30 cellular contexts compared by ENCODE assay signal in the genomic region with DNA sequence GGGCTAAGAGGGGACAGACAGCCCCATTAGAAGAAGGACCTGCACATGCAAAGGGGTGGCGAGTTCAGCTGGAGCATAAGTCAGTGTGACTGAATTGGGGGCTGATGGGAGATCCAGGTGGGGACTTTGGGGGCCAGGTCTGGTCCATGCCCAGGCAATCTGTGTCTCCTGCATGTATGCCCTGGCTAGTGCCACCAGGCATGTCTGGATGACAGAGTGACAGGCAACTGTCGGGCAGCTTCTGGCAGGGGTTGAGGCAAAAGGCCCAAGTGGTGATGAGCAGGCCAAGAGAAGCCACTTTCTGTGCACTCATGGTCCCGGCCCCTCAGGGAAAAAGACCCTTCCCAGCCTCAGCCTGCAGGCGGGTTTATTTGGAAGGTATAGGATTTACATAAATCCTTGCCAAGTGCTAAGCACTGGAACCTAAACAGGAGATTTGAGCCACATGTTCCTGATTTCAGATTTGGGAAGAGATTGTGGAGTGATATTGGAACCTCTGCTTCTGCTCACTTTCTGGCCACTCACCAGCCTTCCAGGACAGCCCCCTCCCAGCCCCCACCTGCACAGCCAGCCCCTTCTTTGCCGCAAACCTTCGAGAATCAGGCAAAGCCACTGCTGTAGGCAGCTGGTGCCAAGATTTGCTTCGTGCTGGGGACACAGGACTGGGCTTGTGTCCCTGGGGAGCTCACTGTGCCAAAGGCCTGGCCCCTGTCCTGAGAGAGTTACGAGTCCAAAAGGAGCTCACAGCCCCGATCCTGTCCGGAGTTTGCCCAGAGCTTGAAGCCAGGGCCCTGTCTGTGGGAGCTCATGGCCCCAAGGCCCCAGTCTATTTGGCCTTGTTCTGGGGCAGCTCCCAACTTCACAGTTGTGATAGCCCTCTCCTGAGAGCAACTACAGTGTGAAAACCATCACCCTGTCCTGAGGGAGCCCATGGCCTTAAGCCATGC.
DNase-seq lines count a peak whose midpoint lies in the region; ATAC-seq, FAIRE-seq and TF ChIP-seq lines count a peak whose summit lies in the region.
"Had no signal": no experiment of that assay in that cellular context is flagged by ENCODE, and none has a peak within 500 bp of the region (broad histone marks: within the 10 kb centered on the region; RNA-seq: fewer than 3 reads in every experiment).

No MANE protein-coding gene starts in this region.

- H3K4me3 Mint-ChIP-seq in neural progenitor cell = no peak overlapping the region
- H3K4me3 Mint-ChIP-seq: activated CD4-positive, alpha-beta memory T cell treated with anti-CD3 and anti-CD28 coated beads, Interleukin-2, amount 10 ng/mL, durations not matched to agents 7 days and 5 days; naive thymus-derived CD4-positive, alpha-beta T cell; stimulated activated naive CD8-positive, alpha-beta T cell treated with anti-CD3 and anti-CD28 coated beads, Interleukin-15, Interleukin-2, amounts not matched to agents 100 ng/mL and 50 ng/mL, for 24 hours had no signal

- FAIRE-seq in H54 (lab: Jason Lieb, UNC) = no peak
- FAIRE-seq: GM19239 had no signal

- H3K4me1 Mint-ChIP-seq in neural progenitor cell = no peaks in the 10 kb centered on the region

- H3K4me2 ChIP-seq in BLaER1 treated with 17β-estradiol and CSF1 and Interleukin-3, amounts not matched to agents 10 nM and 100 nM = peak overlapping the region; percentile 7 to 88 (median 81); a peak in 20 of 22 replicates
- no peak overlapping the region for H3K4me2 ChIP-seq in neural progenitor cell
- H3K4me2 ChIP-seq: PC-9 had no signal

- DNase-seq in AG20443 (ENCODE audit: low spot score) (peak; percentile 8), ecto neural progenitor cell (ENCODE audit: low spot score) (peak; percentile 37), neural progenitor cell (ENCODE audit: low spot score) (no peak), H54 (ENCODE audit: insufficient read length, low spot score) (no peak), heart right ventricle (no peak)
- no peak for DNase-seq in stimulated activated CD4-positive, alpha-beta T cell treated with anti-CD3 and anti-CD28 coated beads, Interleukin-2, amount 100 ng/mL, for 48 hours
- DNase-seq: ACHN; activated CD4-positive, alpha-beta memory T cell treated with anti-CD3 and anti-CD28 coated beads, Interleukin-2, amount 10 ng/mL, durations not matched to agents 7 days and 5 days; activated CD4-positive, CD25-positive, alpha-beta regulatory T cell treated with anti-CD3 and anti-CD28 coated beads, Interleukin-2, amount 50 U/mL, for 72 hours; brain microvascular endothelial cell; Caco-2; GOT3; naive thymus-derived CD4-positive, alpha-beta T cell; NCI-H146; NCI-H226; NCI-H69; PC-9; retina; uterus had no signal

- no peaks in the 10 kb centered on the region for H3K79me2 ChIP-seq in neural progenitor cell (ENCODE audit: low read depth)

- peak overlapping the region; percentile 53 for H3K27ac Mint-ChIP-seq in neural progenitor cell
- H3K27ac Mint-ChIP-seq: activated CD4-positive, alpha-beta memory T cell treated with anti-CD3 and anti-CD28 coated beads, Interleukin-2, amount 10 ng/mL, durations not matched to agents 7 days and 5 days; activated naive CD4-positive, alpha-beta T cell treated with anti-CD3 and anti-CD28 coated beads, Interleukin-2, amount 50 U/mL, for 72 hours; activated T-helper 2 cell treated with anti-CD3 and anti-CD28 coated beads, Interferon-gamma antibody, Interleukin-2, Interleukin-4, amounts not matched to agents 10 μg/mL and 5 μg/mL and 100 μg/mL, durations not matched to agents 14 hours and 24 hours and 36 hours; naive thymus-derived CD4-positive, alpha-beta T cell; stimulated activated naive CD8-positive, alpha-beta T cell treated with anti-CD3 and anti-CD28 coated beads, Interleukin-15, Interleukin-2, amounts not matched to agents 100 ng/mL and 50 ng/mL, for 24 hours had no signal

- H3K27me3 ChIP-seq in BLaER1 treated with 17β-estradiol and CSF1 and Interleukin-3, amounts not matched to agents 10 nM and 100 nM = no peaks in the 10 kb centered on the region
- H3K27me3 ChIP-seq in neural progenitor cell (no peaks in the 10 kb centered on the region), heart right ventricle (peaks cover 0 to 39% (median 24%) of the 10 kb centered on the region in 7 donors)
- H3K27me3 ChIP-seq: brain microvascular endothelial cell, ovary, uterus had no signal

- no peaks in the 10 kb centered on the region for H3K36me3 ChIP-seq in BLaER1 treated with 17β-estradiol and CSF1 and Interleukin-3, amounts not matched to agents 10 nM and 100 nM
- no peaks in the 10 kb centered on the region for H3K36me3 ChIP-seq in neural progenitor cell
- no peaks in the 10 kb centered on the region for H3K36me3 ChIP-seq in heart right ventricle
- H3K36me3 ChIP-seq: brain microvascular endothelial cell, gastroesophageal sphincter, left lung, ovary, uterus had no signal

- peaks cover 19 to 54% (median 48%) of the 10 kb centered on the region in 10 experiments for H3K4me1 ChIP-seq in BLaER1 treated with 17β-estradiol and CSF1 and Interleukin-3, amounts not matched to agents 10 nM and 100 nM
- H3K4me1 ChIP-seq in neural progenitor cell = no peaks in the 10 kb centered on the region
- no peaks in the 10 kb centered on the region for H3K4me1 ChIP-seq in heart right ventricle
- H3K4me1 ChIP-seq: Caco-2, gastroesophageal sphincter, left lung, uterus had no signal

- 73 to 78% methylated on average over 10 of the region's 10 CpGs for WGBS in heart right ventricle, 2 donors

- H3K36me3 Mint-ChIP-seq in neural progenitor cell = no peaks in the 10 kb centered on the region

- TF ChIP-seq POLR2A in H54 (IDR thresholded peaks at IDR 0.05; ENCODE audit: low read depth, low read length) = no peak

- no peak overlapping the region for H3K9ac ChIP-seq in BLaER1 treated with 17β-estradiol and CSF1 and Interleukin-3, amounts not matched to agents 10 nM and 100 nM
- H3K9ac ChIP-seq in neural progenitor cell = no peak overlapping the region

- intact Hi-C loops in heart right ventricle (cut with DNase I) = no loop called here

- H3K4me3 ChIP-seq in BLaER1 treated with 17β-estradiol and CSF1 and Interleukin-3, amounts not matched to agents 10 nM and 100 nM = no peak overlapping the region
- H3K4me3 ChIP-seq in neural progenitor cell (no peak overlapping the region), heart right ventricle (no peak overlapping the region)
- H3K4me3 ChIP-seq: dorsolateral prefrontal cortex, gastroesophageal sphincter, left lung, ovary, PC-9, skin epidermis, uterus had no signal

- no peak for TF ChIP-seq CTCF in neural progenitor cell (IDR thresholded peaks at IDR 0.05)
- TF ChIP-seq CTCF in heart right ventricle (IDR thresholded peaks at IDR 0.05) = no peak

- peaks cover 6% of the 10 kb centered on the region for H3K9me3 Mint-ChIP-seq in neural progenitor cell
- H3K9me3 Mint-ChIP-seq: activated CD4-positive, alpha-beta memory T cell treated with anti-CD3 and anti-CD28 coated beads, Interleukin-2, amount 10 ng/mL, durations not matched to agents 7 days and 5 days had no signal

- no peaks in the 10 kb centered on the region for H3F3A ChIP-seq in neural progenitor cell (ENCODE audit: low read depth)

- H3K27me3 Mint-ChIP-seq in neural progenitor cell (ENCODE audit: insufficient read depth, low read depth) = peaks cover 5% of the 10 kb centered on the region

- H4K20me1 ChIP-seq in BLaER1 treated with 17β-estradiol and CSF1 and Interleukin-3, amounts not matched to agents 10 nM and 100 nM = no peaks in the 10 kb centered on the region
- H4K20me1 ChIP-seq in neural progenitor cell (ENCODE audit: low read depth) = no peaks in the 10 kb centered on the region

- no peak for ATAC-seq in heart right ventricle
- ATAC-seq: activated naive CD4-positive, alpha-beta T cell treated with anti-CD3 and anti-CD28 coated beads, Interleukin-2, amount 50 U/mL, for 72 hours; gastroesophageal sphincter; left lung; naive thymus-derived CD4-positive, alpha-beta T cell; Right ventricle myocardium inferior had no signal

- peaks cover 8 to 12% (median 10%) of the 10 kb centered on the region in 11 experiments; a peak in 17 of 22 replicates for H3K9me3 ChIP-seq in BLaER1 treated with 17β-estradiol and CSF1 and Interleukin-3, amounts not matched to agents 10 nM and 100 nM (replicated peaks in 1 of 11)
- H3K9me3 ChIP-seq in neural progenitor cell (ENCODE audit: low read depth) = no peaks in the 10 kb centered on the region
- peaks cover 0 to 17% (median 4%) of the 10 kb centered on the region in 11 donors for H3K9me3 ChIP-seq in heart right ventricle
- H3K9me3 ChIP-seq: gastroesophageal sphincter, ovary, uterus had no signal

- peak overlapping the region in 6 of 11 experiments; percentile 12 to 65 (median 58); a peak in 10 of 22 replicates for H3K27ac ChIP-seq in BLaER1 treated with 17β-estradiol and CSF1 and Interleukin-3, amounts not matched to agents 10 nM and 100 nM
- no peak overlapping the region for H3K27ac ChIP-seq in neural progenitor cell
- H3K27ac ChIP-seq in heart right ventricle = no peak overlapping the region
- H3K27ac ChIP-seq: brain microvascular endothelial cell, dorsolateral prefrontal cortex, gastroesophageal sphincter, left lung, ovary, PC-9, skin epidermis, uterus had no signal

- H2AFZ ChIP-seq in neural progenitor cell (replicated peaks) = no peak overlapping the region
- H2AFZ ChIP-seq: PC-9 had no signal

Comparison
In these comparisons a context has a peak if more than half of its experiments do, and no peak if none do; other contexts are left out.
1. DNase-seq: peak in AG20443 (single experiment) and ecto neural progenitor cell (single experiment); none in neural progenitor cell (single experiment), H54 (single experiment), stimulated activated CD4-positive, alpha-beta T cell treated with anti-CD3 and anti-CD28 coated beads, Interleukin-2, amount 100 ng/mL, for 48 hours (0 of 2) and heart right ventricle (0 of 2).
2. H3K27ac ChIP-seq: peak in BLaER1 treated with 17β-estradiol and CSF1 and Interleukin-3, amounts not matched to agents 10 nM and 100 nM (6 of 11); none in neural progenitor cell (single experiment) and heart right ventricle (0 of 10).